In genomic region chr17:57783338-57783742, GRCh38 we compare ENCODE assay signal across 8 cellular contexts. TPM values are rescaled to one million over a fixed set of nuclear protein-coding genes. Genes with fewer than 3 reads are reported as not detected.
A peak's percentile ranks its signal among the peaks of the same experiment; 100 is the strongest.
DNase-seq lines count a peak whose midpoint lies in the region; ATAC-seq and TF ChIP-seq lines count a peak whose summit lies in the region.

No MANE protein-coding gene starts in this region.

- H3K4me3 Mint-ChIP-seq in glutamatergic neuron (ENCODE audit: unreplicated experiment), result no peak overlapping the region

- intact Hi-C loops in posterior cingulate gyrus (cut with DNase I), result no loop called here

- H3K4me3 ChIP-seq in SJSA1 (no peak overlapping the region), urinary bladder (ENCODE audit: low read depth, low read length) (peak overlapping the region; percentile 11)

- TF ChIP-seq CTCF in glutamatergic neuron (IDR thresholded peaks at IDR 0.05; ENCODE audit: partially characterized antibody, unreplicated experiment), result peak; percentile 98

- DNase-seq in DMS53 treated with DMSO at 0.1 percent for 48 hours (lab: John Stamatoyannopoulos, UW; ENCODE audit: unreplicated experiment), result peak; percentile 40
- DNase-seq in M059J (ENCODE audit: low read depth), result peak; percentile 33
- DNase-seq in SJSA1 (ENCODE audit: low read depth in 1 of 2, low spot score in 2 of 2), result peak; percentile 71 to 80
- DNase-seq in activated gamma-delta T cell (lab: John Stamatoyannopoulos, UW), result peak; percentile 44
- peak; percentile 97 for DNase-seq in glutamatergic neuron
- peak; percentile 45 to 95 (median 73) for DNase-seq in posterior cingulate gyrus

- H3K4me1 ChIP-seq in SJSA1 (replicated peaks), result 0 out of 2 replicates have a peak, but pooled peaks cover 4% of the 10 kb centered on the region
- no peaks in the 10 kb centered on the region for H3K4me1 ChIP-seq in urinary bladder (ENCODE audit: insufficient read depth)

- WGBS in urinary bladder, result 9% methylated on average over 25 of the region's 25 CpGs

- H3K27ac Mint-ChIP-seq in glutamatergic neuron (ENCODE audit: unreplicated experiment), result no peak overlapping the region

- H3K4me1 Mint-ChIP-seq in glutamatergic neuron (ENCODE audit: low read depth, unreplicated experiment), result peaks cover 9% of the 10 kb centered on the region

- H3K9me3 Mint-ChIP-seq in glutamatergic neuron (ENCODE audit: unreplicated experiment), result no peaks in the 10 kb centered on the region

- no peaks in the 10 kb centered on the region for H3K27me3 Mint-ChIP-seq in glutamatergic neuron (ENCODE audit: unreplicated experiment)

- no peaks in the 10 kb centered on the region for H3K36me3 Mint-ChIP-seq in glutamatergic neuron (ENCODE audit: unreplicated experiment)

- ATAC-seq in HG02642 (IDR thresholded peaks at IDR 0.05; ENCODE audit: poor library complexity, unreplicated experiment), result no peak

- H3K27me3 ChIP-seq in SJSA1 (replicated peaks), result peaks cover 32% of the 10 kb centered on the region

- H3K9me3 ChIP-seq in SJSA1 (replicated peaks), result no peaks in the 10 kb centered on the region

- no peak overlapping the region for H3K27ac ChIP-seq in SJSA1
- no peak overlapping the region for H3K27ac ChIP-seq in urinary bladder (ENCODE audit: low read depth)

- H3K36me3 ChIP-seq in SJSA1 (no peaks in the 10 kb centered on the region), urinary bladder (ENCODE audit: insufficient read depth) (no peaks in the 10 kb centered on the region)

RNA-seq across cellular contexts. Expression of gene CCDC182, which starts 38.2 kb away (rescaled TPM):
- not detected in 2 replicates for total RNA-seq in M059J (2014; rRNA removed; shearing (Covaris generic))
- not detected in 2 replicates for total RNA-seq in SJSA1 (2014; rRNA removed; shearing (Covaris generic))
- total RNA-seq in glutamatergic neuron (ENCODE audit: unreplicated experiment), result not detected
- not detected for total RNA-seq in urinary bladder
- polyA plus RNA-seq in urinary bladder, result not detected

Comparison
In these comparisons a context has a peak if more than half of its experiments do, and no peak if none do; other contexts are left out.
1. DNase-seq: peak in every context shown above with its lines; median percentile 97 in glutamatergic neuron; 76 in SJSA1; 73 in posterior cingulate gyrus; 44 in activated gamma-delta T cell; 40 in DMS53 treated with DMSO at 0.1 percent for 48 hours; 33 in M059J.